ENCODE assay signal across 8 cellular contexts in genomic region chr2:7097353-7097895, GRCh38.
DNase-seq lines count a peak whose midpoint lies in the region; ATAC-seq and TF ChIP-seq lines count a peak whose summit lies in the region.

No MANE protein-coding gene starts in this region.

- no peak for TF ChIP-seq EP300 in suprapubic skin (IDR thresholded peaks at IDR 0.05)

- H3K36me3 ChIP-seq in osteoblast (ENCODE audit: insufficient read depth, low read length): no peaks in the 10 kb centered on the region
- no peaks in the 10 kb centered on the region for H3K36me3 ChIP-seq in suprapubic skin

- H3K4me2 ChIP-seq in osteoblast (ENCODE audit: insufficient read depth, low read length): peak overlapping the region; percentile 68

- WGBS in suprapubic skin: under 1% methylated on average over 17 of the region's 18 CpGs

- TF ChIP-seq CTCF in LNCaP clone FGC (IDR thresholded peaks at IDR 0.05; ENCODE audit: control insufficient read depth, extremely low read depth, insufficient read depth): peak; percentile 98
- peak; percentile 92 for TF ChIP-seq CTCF in foreskin keratinocyte (conservative IDR thresholded peaks at IDR 0.05)
- TF ChIP-seq CTCF in osteoblast (IDR thresholded peaks at IDR 0.05; ENCODE audit: extremely low read depth, low read depth, low read length): peak; percentile 90
- peak; percentile 76 to 98 for TF ChIP-seq CTCF in suprapubic skin (IDR thresholded peaks at IDR 0.05)

- DNase-seq in ELR (ENCODE audit: low read depth) (peak; percentile 38), H4 (ENCODE audit: low spot score) (peak; percentile 34), LNCaP clone FGC (ENCODE audit: low read depth) (no peak), RPMI8226 (peak; percentile 72), foreskin keratinocyte (peak in 1 of 2 donors; percentile 34), osteoblast (ENCODE audit: insufficient read length, low spot score, missing footprints) (peak; percentile 91), suprapubic skin (ENCODE audit: low spot score in 2 of 2) (no peak)
- DNase-seq in activated T-helper 9 cell treated with anti-CD3 and anti-CD28 coated beads, Interleukin-2, amount 50 U/mL, for 16 hours (ENCODE audit: low read depth): peak; percentile 60

- H3K9me3 ChIP-seq in osteoblast (ENCODE audit: low read depth, low read length) (no peaks in the 10 kb centered on the region), suprapubic skin (no peaks in the 10 kb centered on the region)

- H3K27me3 ChIP-seq in foreskin keratinocyte (peaks cover 2% of the 10 kb centered on the region), osteoblast (ENCODE audit: insufficient read depth, low read length) (no peaks in the 10 kb centered on the region), suprapubic skin (no peaks in the 10 kb centered on the region)

- H3K4me1 ChIP-seq in foreskin keratinocyte: no peaks in the 10 kb centered on the region
- no peaks in the 10 kb centered on the region for H3K4me1 ChIP-seq in osteoblast (ENCODE audit: insufficient read depth, low read length)
- H3K4me1 ChIP-seq in suprapubic skin: peaks cover 7% of the 10 kb centered on the region

- no peak overlapping the region for H3K27ac ChIP-seq in foreskin keratinocyte
- H3K27ac ChIP-seq in osteoblast (ENCODE audit: low read depth, low read length): no peak overlapping the region
- no peak overlapping the region for H3K27ac ChIP-seq in suprapubic skin

- ATAC-seq in foreskin keratinocyte: peak; percentile 92

- TF ChIP-seq POLR2A in suprapubic skin (IDR thresholded peaks at IDR 0.05): no peak

- H4K20me1 ChIP-seq in osteoblast (ENCODE audit: insufficient read depth, low read length): no peaks in the 10 kb centered on the region

- peak overlapping the region; percentile 3; the same call in 1 of the 2 replicates for H3K4me3 ChIP-seq in LNCaP clone FGC (ENCODE audit: low read depth, low read length)
- H3K4me3 ChIP-seq in osteoblast (ENCODE audit: insufficient read depth, low read length): no peak overlapping the region
- H3K4me3 ChIP-seq in suprapubic skin: no peak overlapping the region

- peak overlapping the region; percentile 35 for H2AFZ ChIP-seq in osteoblast (ENCODE audit: low read length)

- H3K79me2 ChIP-seq in osteoblast (ENCODE audit: insufficient read depth, low read length): no peaks in the 10 kb centered on the region

Comparison
In these comparisons a context has a peak if more than half of its experiments do, and no peak if none do; other contexts are left out.
1. DNase-seq: peak in ELR (single experiment), H4 (single experiment), RPMI8226 (single experiment), activated T-helper 9 cell treated with anti-CD3 and anti-CD28 coated beads, Interleukin-2, amount 50 U/mL, for 16 hours (single experiment) and osteoblast (single experiment); none in LNCaP clone FGC (single experiment) and suprapubic skin (0 of 2).
2. Peak in every context shown above with its lines, with median percentiles within 50 percentile points of each other: CTCF ChIP-seq.